Comparison of ENCODE assay signal across 16 cellular contexts in the genomic region with DNA sequence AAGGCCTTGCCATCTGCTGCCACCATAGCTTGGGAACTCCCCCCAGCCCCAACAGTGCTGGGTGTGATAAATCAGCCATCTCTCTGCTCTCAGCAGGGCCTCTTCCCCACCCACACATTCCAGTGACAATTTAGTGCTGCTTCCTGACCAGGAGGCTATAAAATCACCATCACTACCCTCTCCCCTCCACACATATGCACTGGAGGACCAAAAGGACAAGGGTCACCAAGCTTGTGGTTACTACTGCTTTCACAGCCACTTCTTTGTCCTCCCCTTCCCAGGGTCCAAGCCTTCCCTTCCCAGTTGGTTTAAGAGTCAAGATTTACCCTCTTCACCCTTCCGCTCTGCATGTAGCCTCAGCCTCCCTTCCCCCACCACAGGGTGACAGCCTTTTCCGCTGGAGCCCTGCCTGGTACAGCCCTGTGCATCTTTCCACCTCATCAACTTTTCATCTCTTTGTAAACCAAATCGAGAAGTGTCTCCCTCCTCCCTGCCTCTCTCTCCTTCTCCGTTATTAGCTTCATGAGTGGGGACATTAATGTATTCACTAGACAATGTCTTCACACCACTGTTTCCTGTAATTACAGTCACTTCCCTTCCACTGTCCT. TPM values are rescaled to one million over a fixed set of nuclear protein-coding genes. Genes with fewer than 3 reads are reported as not detected.
A peak's percentile ranks its signal among the peaks of the same experiment; 100 is the strongest.
DNase-seq lines count a peak whose midpoint lies in the region; ATAC-seq, FAIRE-seq and TF ChIP-seq lines count a peak whose summit lies in the region.
"Had no signal": no experiment of that assay in that cellular context is flagged by ENCODE, and none has a peak within 500 bp of the region (broad histone marks: within the 10 kb centered on the region; RNA-seq: fewer than 3 reads in every experiment).

No MANE protein-coding gene starts in this region.

- H3K36me3 ChIP-seq in Peyer's patch, result peaks cover 0 to 49% (median 0%) of the 10 kb centered on the region in 3 donors
- H3K36me3 ChIP-seq: uterus had no signal

- no peak for FAIRE-seq in urothelium cell line (lab: Jason Lieb, UNC)
- FAIRE-seq: endothelial cell of umbilical vein had no signal

- TF ChIP-seq POLR2A in Peyer's patch (IDR thresholded peaks at IDR 0.05), result no peak

- DNase-seq in stimulated activated CD4-positive, alpha-beta T cell treated with anti-CD3 and anti-CD28 coated beads, Interleukin-15, amount 100 ng/mL, for 24 hours, result peak; percentile 40
- no peak for DNase-seq in stimulated activated CD4-positive, alpha-beta T cell treated with anti-CD3 and anti-CD28 coated beads, Interleukin-12 subunit alpha, Interleukin-12 subunit beta, amount 100 ng/mL, for 4 hours
- DNase-seq in T-cell (peak in 1 of 34 experiments; percentile 12), glutamatergic neuron (peak; percentile 43), NCI-H510A (lab: John Stamatoyannopoulos, UW) (no peak), Peyer's patch (no peak), urothelium cell line (ENCODE audit: low spot score) (no peak), A172 (ENCODE audit: low spot score) (no peak)
- DNase-seq: activated B cell treated with CpG ODN at 0.5 μM for 24 hours, amygdala, heart right ventricle, NCI-H2107, uterus had no signal

- CTCF ChIA-PET in T-cell (lab: Charles Lee), result no interaction called here

- H3K9me3 ChIP-seq in Peyer's patch, result no peaks in the 10 kb centered on the region
- H3K9me3 ChIP-seq: heart right ventricle, uterus had no signal

- peaks cover 0 to 8% (median 0%) of the 10 kb centered on the region in 4 donors for H3K4me1 ChIP-seq in Peyer's patch
- H3K4me1 ChIP-seq: uterus had no signal

- peak overlapping the region; percentile 58 to 84 for H3K27ac Mint-ChIP-seq in T-cell
- peak overlapping the region; percentile 100 for H3K27ac Mint-ChIP-seq in glutamatergic neuron (ENCODE audit: unreplicated experiment)
- H3K27ac Mint-ChIP-seq: activated B cell treated with CpG ODN at 0.5 μM for 24 hours had no signal

- TF ChIP-seq CTCF in glutamatergic neuron (IDR thresholded peaks at IDR 0.05; ENCODE audit: partially characterized antibody, unreplicated experiment), result no peak
- no peak for TF ChIP-seq CTCF in Peyer's patch (IDR thresholded peaks at IDR 0.05)

- no peak overlapping the region for H3K4me3 ChIP-seq in Peyer's patch
- H3K4me3 ChIP-seq: heart right ventricle, uterus had no signal

- H3K4me1 Mint-ChIP-seq in T-cell (peaks cover 65 to 78% (median 65%) of the 10 kb centered on the region in 3 donors), glutamatergic neuron (ENCODE audit: low read depth, unreplicated experiment) (peaks cover 61% of the 10 kb centered on the region)

- peak overlapping the region in 1 of 3 donors; percentile 6 for H3K4me3 Mint-ChIP-seq in T-cell
- peak overlapping the region; percentile 84 for H3K4me3 Mint-ChIP-seq in glutamatergic neuron (ENCODE audit: unreplicated experiment)
- H3K4me3 Mint-ChIP-seq: activated B cell treated with CpG ODN at 0.5 μM for 24 hours had no signal

- H3K27me3 ChIP-seq in Peyer's patch, result no peaks in the 10 kb centered on the region
- H3K27me3 ChIP-seq: heart right ventricle, uterus had no signal

- H3K27ac ChIP-seq in Peyer's patch, result no peak overlapping the region
- H3K27ac ChIP-seq: C4-2B, heart right ventricle, uterus had no signal

- H3K9me3 Mint-ChIP-seq in T-cell, result no peaks in the 10 kb centered on the region
- peaks cover 22% of the 10 kb centered on the region for H3K9me3 Mint-ChIP-seq in glutamatergic neuron (ENCODE audit: unreplicated experiment)
- H3K9me3 Mint-ChIP-seq: activated B cell treated with CpG ODN at 0.5 μM for 24 hours had no signal

- H3K27me3 Mint-ChIP-seq in T-cell (no peaks in the 10 kb centered on the region), glutamatergic neuron (ENCODE audit: unreplicated experiment) (peaks cover 7% of the 10 kb centered on the region)
- H3K27me3 Mint-ChIP-seq: activated B cell treated with CpG ODN at 0.5 μM for 24 hours had no signal

- ATAC-seq in T-cell (replicated peaks in 1 of 4), result no peak

- POLR2A ChIA-PET in T-cell (lab: Charles Lee), result no interaction called here

- peaks cover 28% of the 10 kb centered on the region for H3K36me3 Mint-ChIP-seq in T-cell
- no peaks in the 10 kb centered on the region for H3K36me3 Mint-ChIP-seq in glutamatergic neuron (ENCODE audit: unreplicated experiment)

RNA-seq across cellular contexts. Expression of a gene that starts 9.4 kb away (rescaled TPM):
- total RNA-seq in T-cell (10 to 100 TPM; 20.6 to 43.9 (median 38.0) TPM), glutamatergic neuron (ENCODE audit: unreplicated experiment) (289 TPM), Peyer's patch (100 to 1,000 TPM in 1 of 4 donors, 10 to 100 TPM in 3; 49.6 to 116 (median 68.8) TPM)
- total RNA-seq in A172 (2014; rRNA removed; shearing (Covaris generic)), result 219 and 225 TPM in 2 replicates

RNA-seq across cellular contexts. Expression of a gene that starts 15.3 kb away (rescaled TPM):
- total RNA-seq in T-cell (10 to 100 TPM; 10.8 to 13.7 (median 12.4) TPM), glutamatergic neuron (ENCODE audit: unreplicated experiment) (12.1 TPM), Peyer's patch (10 to 100 TPM; 11.0 to 34.4 (median 19.8) TPM)
- 6.9 and 8.1 TPM in 2 replicates for total RNA-seq in A172 (2014; rRNA removed; shearing (Covaris generic))

RNA-seq across cellular contexts. Expression of a gene that starts 16.7 kb away (rescaled TPM):
- total RNA-seq in T-cell, result under 1 TPM in 4 of 5 donors, not detected in 1; 0.26 to 0.95 (median 0.54) TPM
- total RNA-seq in glutamatergic neuron (ENCODE audit: unreplicated experiment), result not detected
- total RNA-seq in Peyer's patch, result not detected
- total RNA-seq in A172 (2014; rRNA removed; shearing (Covaris generic)), result not detected in 2 replicates
- total RNA-seq: activated B cell treated with CpG ODN at 0.5 μM for 24 hours, endothelial cell of umbilical vein, heart right ventricle, lung microvascular endothelial cell, uterus had no signal

RNA-seq across cellular contexts. Expression of a gene that starts 32.0 kb away (rescaled TPM):
- total RNA-seq in T-cell (1 to 10 TPM; 1.2 to 3.0 (median 1.6) TPM), glutamatergic neuron (ENCODE audit: unreplicated experiment) (164 TPM), Peyer's patch (10 to 100 TPM in 1 of 4 donors, 1 to 10 TPM in 3; 1.1 to 12.4 (median 5.5) TPM)
- total RNA-seq in A172 (2014; rRNA removed; shearing (Covaris generic)), result 2.8 and 4.0 TPM in 2 replicates

RNA-seq across cellular contexts. Expression of a gene that starts 42.9 kb away (rescaled TPM):
- total RNA-seq in T-cell, result 1 to 10 TPM; 1.8 to 3.1 (median 2.4) TPM
- 0.34 TPM for total RNA-seq in glutamatergic neuron (ENCODE audit: unreplicated experiment)
- 1 to 10 TPM in 3 of 4 donors, under 1 TPM in 1; 0.70 to 3.3 (median 2.4) TPM for total RNA-seq in Peyer's patch
- 47.5 and 65.5 TPM in 2 replicates for total RNA-seq in A172 (2014; rRNA removed; shearing (Covaris generic))

Comparison
In these comparisons a context has a peak if more than half of its experiments do, and no peak if none do; other contexts are left out.
1. DNase-seq: peak in stimulated activated CD4-positive, alpha-beta T cell treated with anti-CD3 and anti-CD28 coated beads, Interleukin-15, amount 100 ng/mL, for 24 hours (single experiment) and glutamatergic neuron (single experiment); none in stimulated activated CD4-positive, alpha-beta T cell treated with anti-CD3 and anti-CD28 coated beads, Interleukin-12 subunit alpha, Interleukin-12 subunit beta, amount 100 ng/mL, for 4 hours (single experiment), NCI-H510A (single experiment), Peyer's patch (0 of 3), urothelium cell line (single experiment) and A172 (single experiment).